ENCODE assay signal across 1 cellular context in genomic region chr6:132570221-132570777, GRCh38.
TF ChIP-seq lines count a peak whose summit lies in the region.

Gene TAAR6, plus strand, starts transcription at chr6:132570322. Its CDS starts 0 bp downstream, at chr6:132570322.

TF ChIP-seq in GM23338, 12 proteins besides CTCF, POLR2A, EP300 and RAD21 (continued from another document):
- TF ChIP-seq, protein P1, sequence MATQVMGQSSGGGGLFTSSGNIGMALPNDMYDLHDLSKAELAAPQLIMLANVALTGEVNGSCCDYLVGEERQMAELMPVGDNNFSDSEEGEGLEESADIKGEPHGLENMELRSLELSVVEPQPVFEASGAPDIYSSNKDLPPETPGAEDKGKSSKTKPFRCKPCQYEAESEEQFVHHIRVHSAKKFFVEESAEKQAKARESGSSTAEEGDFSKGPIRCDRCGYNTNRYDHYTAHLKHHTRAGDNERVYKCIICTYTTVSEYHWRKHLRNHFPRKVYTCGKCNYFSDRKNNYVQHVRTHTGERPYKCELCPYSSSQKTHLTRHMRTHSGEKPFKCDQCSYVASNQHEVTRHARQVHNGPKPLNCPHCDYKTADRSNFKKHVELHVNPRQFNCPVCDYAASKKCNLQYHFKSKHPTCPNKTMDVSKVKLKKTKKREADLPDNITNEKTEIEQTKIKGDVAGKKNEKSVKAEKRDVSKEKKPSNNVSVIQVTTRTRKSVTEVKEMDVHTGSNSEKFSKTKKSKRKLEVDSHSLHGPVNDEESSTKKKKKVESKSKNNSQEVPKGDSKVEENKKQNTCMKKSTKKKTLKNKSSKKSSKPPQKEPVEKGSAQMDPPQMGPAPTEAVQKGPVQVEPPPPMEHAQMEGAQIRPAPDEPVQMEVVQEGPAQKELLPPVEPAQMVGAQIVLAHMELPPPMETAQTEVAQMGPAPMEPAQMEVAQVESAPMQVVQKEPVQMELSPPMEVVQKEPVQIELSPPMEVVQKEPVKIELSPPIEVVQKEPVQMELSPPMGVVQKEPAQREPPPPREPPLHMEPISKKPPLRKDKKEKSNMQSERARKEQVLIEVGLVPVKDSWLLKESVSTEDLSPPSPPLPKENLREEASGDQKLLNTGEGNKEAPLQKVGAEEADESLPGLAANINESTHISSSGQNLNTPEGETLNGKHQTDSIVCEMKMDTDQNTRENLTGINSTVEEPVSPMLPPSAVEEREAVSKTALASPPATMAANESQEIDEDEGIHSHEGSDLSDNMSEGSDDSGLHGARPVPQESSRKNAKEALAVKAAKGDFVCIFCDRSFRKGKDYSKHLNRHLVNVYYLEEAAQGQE (IDR thresholded peaks at IDR 0.05; ENCODE audit: unreplicated experiment), result no peak
- TF ChIP-seq, protein P2, sequence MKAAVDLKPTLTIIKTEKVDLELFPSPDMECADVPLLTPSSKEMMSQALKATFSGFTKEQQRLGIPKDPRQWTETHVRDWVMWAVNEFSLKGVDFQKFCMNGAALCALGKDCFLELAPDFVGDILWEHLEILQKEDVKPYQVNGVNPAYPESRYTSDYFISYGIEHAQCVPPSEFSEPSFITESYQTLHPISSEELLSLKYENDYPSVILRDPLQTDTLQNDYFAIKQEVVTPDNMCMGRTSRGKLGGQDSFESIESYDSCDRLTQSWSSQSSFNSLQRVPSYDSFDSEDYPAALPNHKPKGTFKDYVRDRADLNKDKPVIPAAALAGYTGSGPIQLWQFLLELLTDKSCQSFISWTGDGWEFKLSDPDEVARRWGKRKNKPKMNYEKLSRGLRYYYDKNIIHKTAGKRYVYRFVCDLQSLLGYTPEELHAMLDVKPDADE (IDR thresholded peaks at IDR 0.05), result no peak
